Comparison of ENCODE assay signal across 28 cellular contexts in the genomic region with DNA sequence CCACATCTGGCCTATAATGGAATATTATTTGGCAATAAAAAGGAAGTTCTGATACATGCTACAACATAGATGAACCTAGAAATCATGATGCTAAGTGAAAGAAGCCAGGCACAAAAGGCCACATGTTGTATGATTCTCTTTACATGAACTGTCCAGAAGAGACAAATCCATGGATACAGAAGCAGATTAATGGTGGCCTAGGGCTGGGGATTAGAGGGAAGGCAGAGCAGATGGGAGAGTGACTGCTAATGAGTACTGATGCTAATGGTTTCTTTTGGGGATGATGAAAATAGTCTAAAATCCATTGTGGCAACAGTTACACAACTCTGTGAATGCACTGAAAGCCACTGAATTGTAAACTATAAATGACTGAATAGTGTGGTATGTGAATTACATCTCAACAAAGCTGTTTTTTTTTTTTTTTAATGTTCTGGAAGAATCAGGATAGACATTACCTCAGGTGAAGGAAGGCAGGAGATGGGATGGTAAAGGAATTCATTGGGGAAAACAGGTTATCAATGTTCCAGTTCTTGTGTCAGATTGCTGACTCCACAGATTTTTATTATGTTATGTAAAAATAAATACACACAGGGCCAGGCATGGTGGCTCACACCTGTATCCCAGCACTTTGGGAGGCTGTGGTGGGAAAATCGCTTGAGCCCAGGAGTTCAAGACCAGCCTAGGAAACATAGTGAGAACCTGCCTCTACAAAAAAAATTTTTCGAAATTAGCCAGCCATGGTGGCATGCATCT. TPM values are rescaled to one million over a fixed set of nuclear protein-coding genes. Genes with fewer than 3 reads are reported as not detected.
DNase-seq lines count a peak whose midpoint lies in the region; ATAC-seq lines count a peak whose summit lies in the region.
"Had no signal": no experiment of that assay in that cellular context is flagged by ENCODE, and none has a peak within 500 bp of the region (broad histone marks: within the 10 kb centered on the region; RNA-seq: fewer than 3 reads in every experiment).

No MANE protein-coding gene starts in this region.

- intact Hi-C loops in sciatic nerve (cut with DNase I) (no loop called here), head of caudate nucleus (cut with DNase I) (no loop called here)

- peak; percentile 38 for DNase-seq in AG08396 (ENCODE audit: low spot score)
- peak; percentile 72 for DNase-seq in GM04503 (ENCODE audit: low read depth)
- DNase-seq in amniotic epithelial cell (ENCODE audit: low read depth) = peak; percentile 82
- DNase-seq in iris pigment epithelial cell (ENCODE audit: low read depth) = peak; percentile 67
- no peak for DNase-seq in mucosa of gallbladder (ENCODE audit: low spot score)
- DNase-seq in sciatic nerve (ENCODE audit: low spot score) = no peak
- no peak for DNase-seq in stimulated activated CD8-positive, alpha-beta memory T cell treated with anti-CD3 and anti-CD28 coated beads, Interleukin-4, amount 100 ng/mL, for 48 hours
- no peak for DNase-seq in head of caudate nucleus
- DNase-seq: ACHN; activated CD4-positive, alpha-beta T cell treated with anti-CD3 and anti-CD28 coated beads for 48 hours; activated gamma-delta T cell treated with Interleukin-2 at 50 U/mL for 16 hours; activated naive CD8-positive, alpha-beta T cell treated with anti-CD3 and anti-CD28 coated beads, Interleukin-2, amount 50 U/mL, for 24 hours; activated T-cell treated with anti-CD3 and anti-CD28 coated beads, Interleukin-2, amount 50 U/mL, for 24 hours; CD4-positive, alpha-beta T cell; GDM1; heart left ventricle; Kasumi-1; left cardiac atrium; NCI-H187 treated with DMSO at 0.1 percent for 48 hours; NCI-H69; psoas muscle; RPMI8226; stimulated activated CD4-positive, alpha-beta T cell treated with anti-CD3 and anti-CD28 coated beads, Interleukin-2, amount 100 ng/mL, for 24 hours had no signal

- no peak for ATAC-seq in sciatic nerve
- ATAC-seq: activated naive CD8-positive, alpha-beta T cell treated with anti-CD3 and anti-CD28 coated beads, Interleukin-2, amount 50 U/mL, for 24 hours; heart left ventricle; left cardiac atrium; psoas muscle had no signal

RNA-seq across cellular contexts. Expression of a gene that starts 8.9 kb away (rescaled TPM):
- 17.5 TPM for total RNA-seq in mucosa of gallbladder
- total RNA-seq in sciatic nerve = 17.0 TPM

RNA-seq across cellular contexts. Expression of a gene that starts 19.1 kb away (rescaled TPM):
- total RNA-seq in mucosa of gallbladder (16.7 TPM), sciatic nerve (15.6 TPM)

RNA-seq across cellular contexts. Expression of a gene that starts 25.9 kb away (rescaled TPM):
- total RNA-seq in mucosa of gallbladder (10.6 TPM), sciatic nerve (8.7 TPM)

RNA-seq across cellular contexts. Expression of a gene that starts 30.4 kb away (rescaled TPM):
- total RNA-seq in mucosa of gallbladder = 30.5 TPM
- total RNA-seq in sciatic nerve = 39.6 TPM

RNA-seq across cellular contexts. Expression of a gene that starts 59.0 kb away (rescaled TPM):
- total RNA-seq in mucosa of gallbladder (not detected), sciatic nerve (not detected)
- total RNA-seq: activated CD8-positive, alpha-beta memory T cell treated with anti-CD3 and anti-CD28 coated beads for 36 hours; CD4-positive, alpha-beta T cell; esophagus muscularis mucosa; H4; myocyte; psoas muscle; ureter had no signal

Comparison
In these comparisons a context has a peak if more than half of its experiments do, and no peak if none do; other contexts are left out.
1. DNase-seq: peak in AG08396 (single experiment), GM04503 (single experiment), amniotic epithelial cell (single experiment) and iris pigment epithelial cell (single experiment); none in mucosa of gallbladder (single experiment), sciatic nerve (single experiment), stimulated activated CD8-positive, alpha-beta memory T cell treated with anti-CD3 and anti-CD28 coated beads, Interleukin-4, amount 100 ng/mL, for 48 hours (single experiment) and head of caudate nucleus (0 of 42).